17 cellular contexts compared by ENCODE assay signal in the genomic region with DNA sequence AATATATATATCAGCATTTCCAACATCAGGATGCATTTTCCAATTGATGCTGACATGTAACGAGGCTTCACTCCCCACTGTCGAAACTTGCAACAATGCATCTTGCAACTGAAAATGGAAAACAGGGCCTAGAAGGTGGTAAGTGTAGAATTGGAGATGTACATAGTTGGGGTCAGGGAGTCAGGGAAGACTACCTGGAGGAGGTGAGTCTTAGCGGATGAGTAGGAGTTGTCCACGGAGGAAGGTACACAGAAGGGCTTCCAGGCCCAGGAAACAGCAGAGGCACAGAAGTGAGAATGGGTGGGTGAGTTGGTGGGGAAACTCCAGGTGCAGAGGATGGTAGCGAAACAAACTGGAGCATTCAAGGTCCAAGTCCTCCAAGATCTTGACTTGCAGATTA. TPM values are rescaled to one million over a fixed set of nuclear protein-coding genes. Genes with fewer than 3 reads are reported as not detected.
A peak's percentile ranks its signal among the peaks of the same experiment; 100 is the strongest.
DNase-seq lines count a peak whose midpoint lies in the region; ATAC-seq and TF ChIP-seq lines count a peak whose summit lies in the region.
"Had no signal": no experiment of that assay in that cellular context is flagged by ENCODE, and none has a peak within 500 bp of the region (broad histone marks: within the 10 kb centered on the region; RNA-seq: fewer than 3 reads in every experiment).

No MANE protein-coding gene starts in this region.

- peak; percentile 10 for DNase-seq in cardiac septum (ENCODE audit: low spot score)
- no peak for DNase-seq in heart left ventricle
- DNase-seq in activated T-helper 2 cell treated with anti-CD3 and anti-CD28 coated beads, Interferon-gamma antibody, Interleukin-2, Interleukin-4, amounts not matched to agents 10 μg/mL and 5 μg/mL and 100 μg/mL, durations not matched to agents 14 hours and 24 hours and 36 hours (ENCODE audit: low spot score): no peak
- no peak for DNase-seq in mesendoderm
- no peak for DNase-seq in H4 (ENCODE audit: low spot score)
- DNase-seq in SIG-M5 (lab: John Stamatoyannopoulos, UW): no peak
- no peak for DNase-seq in GM19238 (ENCODE audit: insufficient read length, low spot score)
- DNase-seq in cerebellar nuclear complex (lab: John Stamatoyannopoulos, UW): no peak
- DNase-seq: DMS79; effector memory CD4-positive, alpha-beta T cell; foreskin fibroblast; NCI-H1417 treated with DMSO at 0.1 percent for 48 hours; pancreas had no signal

- H2BK120ac ChIP-seq in mesendoderm (ENCODE audit: low read depth, low read length): no peak overlapping the region

- no peak overlapping the region for H2BK5ac ChIP-seq in mesendoderm (ENCODE audit: low read length)

- H2AK5ac ChIP-seq in mesendoderm (ENCODE audit: low read length): peak overlapping the region; percentile 6

- peaks cover 24% of the 10 kb centered on the region for H3K79me2 ChIP-seq in mesendoderm (ENCODE audit: control insufficient read depth, insufficient read depth, low read length)

- peak overlapping the region; percentile 77 for H3K4me3 Mint-ChIP-seq in activated T-helper 2 cell treated with anti-CD3 and anti-CD28 coated beads, Interferon-gamma antibody, Interleukin-2, Interleukin-4, amounts not matched to agents 10 μg/mL and 5 μg/mL and 100 μg/mL, durations not matched to agents 14 hours and 24 hours and 36 hours (ENCODE audit: low read depth)

- no peak overlapping the region for H3K18ac ChIP-seq in mesendoderm (ENCODE audit: low read length)

- no peak overlapping the region for H2BK15ac ChIP-seq in mesendoderm (replicated peaks; ENCODE audit: low read depth)

- H3K79me1 ChIP-seq in mesendoderm (ENCODE audit: low read length): peaks cover 19% of the 10 kb centered on the region

- no peaks in the 10 kb centered on the region for H3K27me3 Mint-ChIP-seq in activated T-helper 2 cell treated with anti-CD3 and anti-CD28 coated beads, Interferon-gamma antibody, Interleukin-2, Interleukin-4, amounts not matched to agents 10 μg/mL and 5 μg/mL and 100 μg/mL, durations not matched to agents 14 hours and 24 hours and 36 hours (ENCODE audit: low read depth)

- no peak overlapping the region for H3K56ac ChIP-seq in mesendoderm (ENCODE audit: low read length)

- H3K4me1 ChIP-seq in heart left ventricle (peaks cover 10 to 60% (median 40%) of the 10 kb centered on the region in 12 donors), mesendoderm (ENCODE audit: control insufficient read depth, low read depth, low read length) (peaks cover 9% of the 10 kb centered on the region)

- no peak for TF ChIP-seq POLR2A in heart left ventricle (IDR thresholded peaks at IDR 0.05)

- H3K4me2 ChIP-seq in mesendoderm (ENCODE audit: low read length): no peak overlapping the region
- H3K4me2 ChIP-seq: smooth muscle cell had no signal

- no peak overlapping the region for H3K27ac ChIP-seq in heart left ventricle
- H3K27ac ChIP-seq in mesendoderm (ENCODE audit: low read depth, low read length): no peak overlapping the region
- H3K27ac ChIP-seq: body of pancreas, pancreas, SJSA1 had no signal

- H4K8ac ChIP-seq in mesendoderm (ENCODE audit: low read depth, low read length): no peak overlapping the region

- WGBS in heart left ventricle, 4 donors: 94 to 98% (median 96%) methylated on average over 5 of the region's 5 CpGs
- WGBS in mesendoderm (ENCODE audit: extremely low coverage, insufficient coverage, low lambda C conversion rate): no CpG with 5 or more reads among the region's 5 CpGs

- TF ChIP-seq CTCF in heart left ventricle (IDR thresholded peaks at IDR 0.05): no peak

- peaks cover 56% of the 10 kb centered on the region for H3K4me1 Mint-ChIP-seq in activated T-helper 2 cell treated with anti-CD3 and anti-CD28 coated beads, Interferon-gamma antibody, Interleukin-2, Interleukin-4, amounts not matched to agents 10 μg/mL and 5 μg/mL and 100 μg/mL, durations not matched to agents 14 hours and 24 hours and 36 hours (ENCODE audit: low read depth)

- no peak overlapping the region for H3K23ac ChIP-seq in mesendoderm (ENCODE audit: low read length)

- no peak overlapping the region for H3K9ac ChIP-seq in mesendoderm (ENCODE audit: low read length)

- H3K4me3 ChIP-seq in heart left ventricle (no peak overlapping the region), mesendoderm (ENCODE audit: low read length) (no peak overlapping the region)
- H3K4me3 ChIP-seq: body of pancreas, lung, pancreas, SJSA1, smooth muscle cell had no signal

- no peaks in the 10 kb centered on the region for H3K27me3 ChIP-seq in heart left ventricle
- H3K27me3 ChIP-seq in mesendoderm (ENCODE audit: insufficient read depth, low read length, poor library complexity): no peaks in the 10 kb centered on the region
- H3K27me3 ChIP-seq: body of pancreas, pancreas, SJSA1 had no signal

- no peak overlapping the region for H4K5ac ChIP-seq in mesendoderm (ENCODE audit: low read length)

- no peaks in the 10 kb centered on the region for H3K9me3 Mint-ChIP-seq in activated T-helper 2 cell treated with anti-CD3 and anti-CD28 coated beads, Interferon-gamma antibody, Interleukin-2, Interleukin-4, amounts not matched to agents 10 μg/mL and 5 μg/mL and 100 μg/mL, durations not matched to agents 14 hours and 24 hours and 36 hours

- peak overlapping the region; percentile 85 for H3K27ac Mint-ChIP-seq in activated T-helper 2 cell treated with anti-CD3 and anti-CD28 coated beads, Interferon-gamma antibody, Interleukin-2, Interleukin-4, amounts not matched to agents 10 μg/mL and 5 μg/mL and 100 μg/mL, durations not matched to agents 14 hours and 24 hours and 36 hours

- H3K4ac ChIP-seq in mesendoderm (ENCODE audit: low read depth, low read length): no peak overlapping the region

- intact Hi-C loops in cardiac septum (cut with DNase I): loop anchor here (5.0 kb wide), 1 partner anchor 118 kb away; no protein-coding TSS in a partner anchor
- intact Hi-C loops in heart left ventricle (cut with DNase I): loop anchor here in 2 of 10 donors (2.0 to 5.0 kb wide), 2 partner anchors 53 to 118 kb away; no protein-coding TSS in a partner anchor
- intact Hi-C loops in activated T-helper 2 cell treated with anti-CD3 and anti-CD28 coated beads, Interferon-gamma antibody, Interleukin-2, Interleukin-4, amounts not matched to agents 10 μg/mL and 5 μg/mL and 100 μg/mL, durations not matched to agents 14 hours and 24 hours and 36 hours (cut with micrococcal nuclease): loop anchor here (2.0 to 5.0 kb wide), 2 partner anchors 128 to 223 kb away; partner anchors contain the start of gene RAD9A

- H3K36me3 Mint-ChIP-seq in activated T-helper 2 cell treated with anti-CD3 and anti-CD28 coated beads, Interferon-gamma antibody, Interleukin-2, Interleukin-4, amounts not matched to agents 10 μg/mL and 5 μg/mL and 100 μg/mL, durations not matched to agents 14 hours and 24 hours and 36 hours (ENCODE audit: low read depth): peaks cover 23% of the 10 kb centered on the region

- no peak for ATAC-seq in heart left ventricle
- ATAC-seq: body of pancreas, pancreas had no signal

- no peaks in the 10 kb centered on the region for H3K9me3 ChIP-seq in heart left ventricle
- H3K9me3 ChIP-seq: body of pancreas, pancreas, SJSA1 had no signal

- H3K36me3 ChIP-seq in heart left ventricle (peaks cover 0 to 13% (median 2%) of the 10 kb centered on the region in 9 donors), mesendoderm (ENCODE audit: control insufficient read depth, insufficient read depth, low read length) (peaks cover 2% of the 10 kb centered on the region)
- H3K36me3 ChIP-seq: pancreas had no signal

RNA-seq across cellular contexts. Expression of gene GRK2, which starts 2.0 kb away (rescaled TPM):
- total RNA-seq in cardiac septum (43.1 TPM), heart left ventricle (100 to 1,000 TPM in 1 of 9 donors, 10 to 100 TPM in 8; 40.1 to 107 (median 49.6) TPM)
- polyA plus RNA-seq in heart left ventricle: 10 to 100 TPM; 55.6 to 63.8 TPM
- total RNA-seq in activated T-helper 2 cell treated with anti-CD3 and anti-CD28 coated beads, Interferon-gamma antibody, Interleukin-2, Interleukin-4, amounts not matched to agents 10 μg/mL and 5 μg/mL and 100 μg/mL, durations not matched to agents 14 hours and 24 hours and 36 hours: 282 and 287 TPM in 2 replicates
- polyA plus RNA-seq in mesendoderm (2013, experiment 1 of 2): 30.4 TPM
- 30.6 TPM for polyA plus RNA-seq in mesendoderm (2013, experiment 2 of 2)
- 15.2 and 16.3 TPM in 2 replicates for total RNA-seq in H4 (2014; rRNA removed; shearing (Covaris generic))

RNA-seq across cellular contexts. Expression of gene ANKRD13D, which starts 24.8 kb away (rescaled TPM):
- 20.0 TPM for total RNA-seq in cardiac septum
- 10 to 100 TPM in 6 of 9 donors, 1 to 10 TPM in 3; 7.6 to 43.6 (median 12.8) TPM for total RNA-seq in heart left ventricle
- 10 to 100 TPM; 12.3 to 17.6 TPM for polyA plus RNA-seq in heart left ventricle
- total RNA-seq in activated T-helper 2 cell treated with anti-CD3 and anti-CD28 coated beads, Interferon-gamma antibody, Interleukin-2, Interleukin-4, amounts not matched to agents 10 μg/mL and 5 μg/mL and 100 μg/mL, durations not matched to agents 14 hours and 24 hours and 36 hours: 119 and 135 TPM in 2 replicates
- 11.0 TPM for polyA plus RNA-seq in mesendoderm (2013, experiment 1 of 2)
- 12.5 TPM for polyA plus RNA-seq in mesendoderm (2013, experiment 2 of 2)
- 5.6 and 6.1 TPM in 2 replicates for total RNA-seq in H4 (2014; rRNA removed; shearing (Covaris generic))

RNA-seq across cellular contexts. Expression of gene SSH3, which starts 39.1 kb away (rescaled TPM):
- total RNA-seq in cardiac septum (22.3 TPM), heart left ventricle (10 to 100 TPM; 10.8 to 23.9 (median 16.8) TPM)
- 1 to 10 TPM; 8.1 to 9.4 TPM for polyA plus RNA-seq in heart left ventricle
- total RNA-seq in activated T-helper 2 cell treated with anti-CD3 and anti-CD28 coated beads, Interferon-gamma antibody, Interleukin-2, Interleukin-4, amounts not matched to agents 10 μg/mL and 5 μg/mL and 100 μg/mL, durations not matched to agents 14 hours and 24 hours and 36 hours: 12.1 and 16.2 TPM in 2 replicates
- polyA plus RNA-seq in mesendoderm (2013, experiment 1 of 2): 27.4 TPM
- 28.5 TPM for polyA plus RNA-seq in mesendoderm (2013, experiment 2 of 2)
- total RNA-seq in H4 (2014; rRNA removed; shearing (Covaris generic)): 6.5 and 8.5 TPM in 2 replicates
